Comparison of ENCODE assay signal across 13 cellular contexts in the genomic region with DNA sequence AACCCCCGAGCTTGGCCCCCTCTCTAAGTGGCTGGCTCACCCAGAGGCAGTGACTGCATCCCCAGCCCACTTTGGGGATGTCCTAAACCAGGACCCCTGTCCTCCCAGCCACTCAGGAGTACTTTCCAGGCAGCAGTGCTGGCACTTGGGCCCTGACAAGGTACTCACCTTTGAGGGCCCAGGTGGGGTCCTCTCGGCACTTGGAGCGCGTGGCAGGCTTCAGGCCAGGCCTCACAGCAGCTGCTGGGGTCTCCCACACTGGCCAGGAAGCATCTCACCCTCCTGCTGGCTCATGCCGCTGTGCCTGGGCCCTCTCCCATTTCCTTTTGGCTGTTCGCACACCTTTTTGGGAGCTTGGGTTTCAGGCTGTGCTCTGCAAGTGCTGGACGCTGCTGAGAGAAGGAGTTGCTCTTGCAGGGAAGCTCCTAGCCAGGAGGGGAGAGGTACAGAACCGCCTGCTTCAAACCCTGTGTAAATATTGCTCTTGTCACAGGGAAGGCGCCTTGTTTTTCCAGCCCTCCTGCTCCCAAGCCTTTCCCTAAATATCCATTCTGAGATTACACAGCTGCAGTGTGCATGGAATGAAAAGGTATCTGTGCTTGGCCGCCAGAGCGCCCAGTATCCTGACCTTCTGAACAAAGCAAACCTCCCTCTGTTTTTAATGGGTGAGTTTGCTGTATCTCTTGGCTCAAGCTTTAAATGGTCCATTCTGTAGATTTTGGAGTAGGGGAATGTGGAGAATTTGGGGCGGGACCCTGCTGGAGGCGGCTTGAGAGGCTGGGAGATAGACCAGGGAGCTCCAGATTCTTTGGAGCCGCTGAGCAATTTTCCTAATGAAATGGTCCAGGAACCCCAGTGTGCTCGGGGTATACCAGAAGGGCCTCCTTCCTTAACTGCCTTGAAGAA. TPM values are rescaled to one million over a fixed set of nuclear protein-coding genes. Genes with fewer than 3 reads are reported as not detected.
DNase-seq lines count a peak whose midpoint lies in the region; ATAC-seq and TF ChIP-seq lines count a peak whose summit lies in the region.
"Had no signal": no experiment of that assay in that cellular context is flagged by ENCODE, and none has a peak within 500 bp of the region (broad histone marks: within the 10 kb centered on the region; RNA-seq: fewer than 3 reads in every experiment).

No MANE protein-coding gene starts in this region.

- peaks cover 16% of the 10 kb centered on the region for H3F3A ChIP-seq in smooth muscle cell (ENCODE audit: low read depth)

- H2AFZ ChIP-seq in smooth muscle cell (ENCODE audit: low read depth) = no peak overlapping the region

- H3K4me3 Mint-ChIP-seq in HFFc6 = no peak overlapping the region; the same call in 1 of the 2 replicates
- H3K4me3 Mint-ChIP-seq: activated CD4-positive, alpha-beta T cell treated with anti-CD3 and anti-CD28 coated beads, Interleukin-2, amount 10 ng/mL, durations not matched to agents 24 days and 14 days; activated naive CD8-positive, alpha-beta T cell treated with anti-CD3 and anti-CD28 coated beads for 36 hours had no signal

- ATAC-seq in right cardiac atrium = peak; percentile 15 to 54
- ATAC-seq in GM21576 (IDR thresholded peaks at IDR 0.05; ENCODE audit: unreplicated experiment) = no peak
- ATAC-seq: foreskin keratinocyte had no signal

- H3K27ac ChIP-seq in SJCRH30 = peak overlapping the region; percentile 38
- peak overlapping the region; percentile 82 for H3K27ac ChIP-seq in right cardiac atrium (ENCODE audit: low read length)
- peak overlapping the region; percentile 87 for H3K27ac ChIP-seq in rectal smooth muscle tissue (ENCODE audit: low read depth, low read length)
- H3K27ac ChIP-seq in smooth muscle cell (ENCODE audit: low read depth) = no peak overlapping the region
- H3K27ac ChIP-seq: foreskin keratinocyte had no signal

- H3K36me3 ChIP-seq in SJCRH30 (no peaks in the 10 kb centered on the region), rectal smooth muscle tissue (ENCODE audit: control insufficient read depth, insufficient read depth, low read length) (peaks cover 36% of the 10 kb centered on the region), smooth muscle cell (ENCODE audit: low read depth) (peaks cover 12% of the 10 kb centered on the region)

- H3K27me3 Mint-ChIP-seq in HFFc6 (ENCODE audit: insufficient read depth) = peaks cover 11% of the 10 kb centered on the region
- H3K27me3 Mint-ChIP-seq: activated CD4-positive, alpha-beta T cell treated with anti-CD3 and anti-CD28 coated beads, Interleukin-2, amount 10 ng/mL, durations not matched to agents 24 days and 14 days; activated naive CD8-positive, alpha-beta T cell treated with anti-CD3 and anti-CD28 coated beads for 36 hours had no signal

- peaks cover 37% of the 10 kb centered on the region for H3K4me1 ChIP-seq in SJCRH30
- peaks cover 13% of the 10 kb centered on the region for H3K4me1 ChIP-seq in right cardiac atrium (ENCODE audit: control insufficient read depth, insufficient read depth, low read length)
- peaks cover 36% of the 10 kb centered on the region for H3K4me1 ChIP-seq in rectal smooth muscle tissue (ENCODE audit: control insufficient read depth, insufficient read depth, low read length)
- peaks cover 6% of the 10 kb centered on the region for H3K4me1 ChIP-seq in smooth muscle cell (ENCODE audit: low read depth)

- H3K4me3 ChIP-seq in SJCRH30 = no peak overlapping the region
- no peak overlapping the region for H3K4me3 ChIP-seq in right cardiac atrium (ENCODE audit: low read length)
- H3K4me3 ChIP-seq in rectal smooth muscle tissue (ENCODE audit: low read length) = no peak overlapping the region
- no peak overlapping the region for H3K4me3 ChIP-seq in smooth muscle cell

- no peaks in the 10 kb centered on the region; the same call in 1 of the 2 replicates for H3K9me3 ChIP-seq in SJCRH30 (replicated peaks)
- H3K9me3 ChIP-seq in right cardiac atrium (ENCODE audit: control insufficient read depth, low read length) = no peaks in the 10 kb centered on the region
- no peaks in the 10 kb centered on the region for H3K9me3 ChIP-seq in smooth muscle cell (replicated peaks; ENCODE audit: low read depth)

- no peaks in the 10 kb centered on the region for H3K79me2 ChIP-seq in smooth muscle cell (ENCODE audit: low read depth)

- 0 out of 2 replicates have a peak overlapping the region, but pooled peaks have one; percentile 10 for H3K27ac Mint-ChIP-seq in HFFc6
- H3K27ac Mint-ChIP-seq: activated CD4-positive, alpha-beta T cell treated with anti-CD3 and anti-CD28 coated beads, Interleukin-2, amount 10 ng/mL, durations not matched to agents 24 days and 14 days; activated naive CD8-positive, alpha-beta T cell treated with anti-CD3 and anti-CD28 coated beads for 36 hours had no signal

- WGBS in right cardiac atrium = 66% methylated on average over 15 of the region's 15 CpGs
- 75% methylated on average over 15 of the region's 15 CpGs for WGBS in smooth muscle cell (ENCODE audit: low lambda C conversion rate)

- H3K4me2 ChIP-seq in smooth muscle cell = no peak overlapping the region

- no peak for TF ChIP-seq CTCF in HFFc6 (IDR thresholded peaks at IDR 0.05)
- TF ChIP-seq CTCF in smooth muscle cell (IDR thresholded peaks at IDR 0.05; ENCODE audit: borderline replicate concordance, insufficient read depth, poor library complexity, severe bottlenecking) = no peak

- H3K27me3 ChIP-seq in SJCRH30 (no peaks in the 10 kb centered on the region), right cardiac atrium (ENCODE audit: control insufficient read depth, insufficient read depth) (no peaks in the 10 kb centered on the region), rectal smooth muscle tissue (ENCODE audit: control insufficient read depth, insufficient read depth, low read length) (no peaks in the 10 kb centered on the region), smooth muscle cell (ENCODE audit: low read depth) (no peaks in the 10 kb centered on the region)
- H3K27me3 ChIP-seq: foreskin keratinocyte had no signal

- peaks cover 63% of the 10 kb centered on the region for H3K36me3 Mint-ChIP-seq in HFFc6 (ENCODE audit: low read depth)

- H3K9me3 Mint-ChIP-seq in HFFc6 = peaks cover 6% of the 10 kb centered on the region; the same call in 1 of the 2 replicates
- H3K9me3 Mint-ChIP-seq: activated CD4-positive, alpha-beta T cell treated with anti-CD3 and anti-CD28 coated beads, Interleukin-2, amount 10 ng/mL, durations not matched to agents 24 days and 14 days; activated naive CD8-positive, alpha-beta T cell treated with anti-CD3 and anti-CD28 coated beads for 36 hours had no signal

- no peak for DNase-seq in HFFc6
- DNase-seq in SJCRH30 = peak; percentile 35 to 54
- no peak for DNase-seq in right cardiac atrium
- DNase-seq in activated naive CD4-positive, alpha-beta T cell (lab: John Stamatoyannopoulos, UW) = no peak
- no peak for DNase-seq in smooth muscle cell (lab: John Stamatoyannopoulos, UW; ENCODE audit: unreplicated experiment)
- DNase-seq in NCI-H446 treated with DMSO at 0.1 percent for 48 hours (lab: John Stamatoyannopoulos, UW) = no peak
- DNase-seq: activated CD4-positive, alpha-beta T cell treated with anti-CD3 and anti-CD28 coated beads, Interleukin-2, amount 10 ng/mL, durations not matched to agents 24 days and 14 days; activated naive CD8-positive, alpha-beta T cell treated with anti-CD3 and anti-CD28 coated beads for 36 hours; foreskin keratinocyte had no signal

- intact Hi-C loops in right cardiac atrium (cut with DNase I) = no loop called here

- H3K9ac ChIP-seq in rectal smooth muscle tissue (ENCODE audit: low read length) = no peak overlapping the region
- H3K9ac ChIP-seq in smooth muscle cell (ENCODE audit: low read depth) = no peak overlapping the region

- H3K4me1 Mint-ChIP-seq in HFFc6 (ENCODE audit: low read depth) = peaks cover 66% of the 10 kb centered on the region
- H3K4me1 Mint-ChIP-seq: activated CD4-positive, alpha-beta T cell treated with anti-CD3 and anti-CD28 coated beads, Interleukin-2, amount 10 ng/mL, durations not matched to agents 24 days and 14 days had no signal

- peaks cover 26% of the 10 kb centered on the region for H4K20me1 ChIP-seq in smooth muscle cell (ENCODE audit: low read depth)

RNA-seq across cellular contexts. Expression of gene DNASE1L3, which starts 45.6 kb away (rescaled TPM):
- not detected for total RNA-seq in HFFc6 (2021; fragmentation: NEBNext Ultra II Directional; extraction: Animal tissue kit (Norgen Biotek cat#: 25700))
- total RNA-seq in SJCRH30 (2014; rRNA removed; shearing (Covaris generic)) = not detected in 2 replicates
- total RNA-seq in right cardiac atrium = 10 to 100 TPM in 1 of 4 donors, 1 to 10 TPM in 3; 4.0 to 14.7 (median 6.3) TPM
- 15.6 TPM for polyA plus RNA-seq in right cardiac atrium
- total RNA-seq in smooth muscle cell = 0.63 TPM in 1 of 2 replicates, not detected in the other
- 1.1 and 2.0 TPM in 2 replicates for polyA plus RNA-seq in smooth muscle cell
- total RNA-seq: activated CD4-positive, alpha-beta T cell treated with anti-CD3 and anti-CD28 coated beads, Interleukin-2, amount 10 ng/mL, durations not matched to agents 24 days and 14 days; activated naive CD8-positive, alpha-beta T cell treated with anti-CD3 and anti-CD28 coated beads for 36 hours; foreskin keratinocyte; HT1080 had no signal
- polyA plus RNA-seq: foreskin keratinocyte, neural cell had no signal

Comparison
In these comparisons a context has a peak if more than half of its experiments do, and no peak if none do; other contexts are left out.
1. DNase-seq: peak in SJCRH30 (2 of 2); none in HFFc6 (single experiment), right cardiac atrium (0 of 3), activated naive CD4-positive, alpha-beta T cell (0 of 4), smooth muscle cell (single experiment) and NCI-H446 treated with DMSO at 0.1 percent for 48 hours (single experiment).